In the genomic region with DNA sequence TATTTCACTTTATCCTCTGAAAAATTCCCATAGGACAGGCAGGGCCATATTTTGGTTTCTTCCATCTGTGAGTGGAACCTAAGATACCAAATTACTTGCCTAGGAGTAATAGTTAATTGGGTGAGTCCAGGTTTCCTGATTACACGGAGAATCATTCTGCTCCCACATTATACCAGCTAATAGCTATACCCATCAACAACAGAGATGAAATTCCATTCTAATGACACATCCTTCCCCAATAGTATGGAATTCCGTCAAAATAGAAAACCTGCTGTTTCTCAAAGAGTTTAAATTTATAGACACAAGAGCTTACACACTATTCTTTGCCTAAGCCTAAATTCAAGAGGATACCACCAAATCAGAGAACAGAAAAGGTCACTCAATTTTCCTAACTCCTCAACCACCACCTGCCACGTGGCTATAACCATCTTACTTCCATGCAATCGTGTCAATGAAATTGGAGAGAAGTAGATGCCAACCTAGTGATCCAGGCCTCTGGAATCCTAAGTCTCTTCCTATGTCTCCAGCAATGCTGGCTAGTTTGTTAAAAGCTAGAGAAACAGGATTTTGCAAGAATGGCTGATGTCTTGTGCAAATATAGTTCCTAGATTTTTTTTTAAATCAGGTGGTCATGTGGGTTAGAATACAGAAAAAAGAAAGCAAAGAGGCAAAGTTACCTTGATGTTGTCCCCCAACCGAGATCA, we compare ENCODE assay signal across 24 cellular contexts. TPM values are rescaled to one million over a fixed set of nuclear protein-coding genes. Genes with fewer than 3 reads are reported as not detected.
DNase-seq lines count a peak whose midpoint lies in the region; ATAC-seq and TF ChIP-seq lines count a peak whose summit lies in the region.
"Had no signal": no experiment of that assay in that cellular context is flagged by ENCODE, and none has a peak within 500 bp of the region (broad histone marks: within the 10 kb centered on the region; RNA-seq: fewer than 3 reads in every experiment).

No MANE protein-coding gene starts in this region.

- H3K4me2 ChIP-seq in SK-N-SH (no peak overlapping the region), mesenchymal stem cell (ENCODE audit: low read length, poor library complexity, severe bottlenecking) (no peak overlapping the region)
- H3K4me2 ChIP-seq: BLaER1, KMS-11 had no signal

- peaks cover 17% of the 10 kb centered on the region for H3K4me1 Mint-ChIP-seq in CD8-positive, alpha-beta T cell (ENCODE audit: low read depth)

- no peak overlapping the region for H2AK5ac ChIP-seq in mesenchymal stem cell (ENCODE audit: low read length, severe bottlenecking)

- no peak overlapping the region for H3K27ac Mint-ChIP-seq in activated naive CD4-positive, alpha-beta T cell treated with anti-CD3 and anti-CD28 coated beads, Interleukin-2, amount 50 U/mL, for 72 hours
- no peak overlapping the region for H3K27ac Mint-ChIP-seq in CD8-positive, alpha-beta T cell
- H3K27ac Mint-ChIP-seq: CD4-positive, CD25-positive, alpha-beta regulatory T cell had no signal

- WGBS in SK-N-SH (ENCODE audit: low lambda C conversion rate): 68% methylated on average over 5 of the region's 5 CpGs
- WGBS in mesenchymal stem cell: 77% methylated on average over 4 of the region's 5 CpGs

- no peak for TF ChIP-seq EP300 in SK-N-SH (IDR thresholded peaks at IDR 0.05; ENCODE audit: borderline replicate concordance in 1 of 2, low read depth in 1 of 2, low read length in 1 of 2)

- H3K9me3 Mint-ChIP-seq in activated naive CD4-positive, alpha-beta T cell treated with anti-CD3 and anti-CD28 coated beads, Interleukin-2, amount 50 U/mL, for 72 hours: no peaks in the 10 kb centered on the region
- no peaks in the 10 kb centered on the region for H3K9me3 Mint-ChIP-seq in CD8-positive, alpha-beta T cell

- H3K27me3 ChIP-seq in SK-N-SH (ENCODE audit: insufficient read depth) (no peaks in the 10 kb centered on the region), mesenchymal stem cell (ENCODE audit: control insufficient read depth in 1 of 2, insufficient read depth in 1 of 2, low read length in 2 of 2) (no peaks in the 10 kb centered on the region)
- H3K27me3 ChIP-seq in CD8-positive, alpha-beta T cell (ENCODE audit: insufficient read depth, low read length): no peaks in the 10 kb centered on the region
- H3K27me3 ChIP-seq: BLaER1 had no signal

- H3K4me3 ChIP-seq in AG10803 (ENCODE audit: low read length) (no peak overlapping the region), SK-N-SH (ENCODE audit: low read depth in 2 of 2, low read length in 1 of 2) (no peak overlapping the region), mesenchymal stem cell (ENCODE audit: insufficient read depth in 1 of 2, low read depth in 1 of 2, low read length in 2 of 2) (no peak overlapping the region)
- H3K4me3 ChIP-seq in CD8-positive, alpha-beta T cell (ENCODE audit: low read depth, low read length): no peak overlapping the region
- H3K4me3 ChIP-seq: BLaER1, GM12878 had no signal

- no peak overlapping the region for H2BK12ac ChIP-seq in mesenchymal stem cell (ENCODE audit: low read length in 2 of 2)

- H2AFZ ChIP-seq in SK-N-SH (ENCODE audit: low read depth) (no peak overlapping the region), mesenchymal stem cell (ENCODE audit: low read depth, low read length) (no peak overlapping the region)

- CTCF ChIA-PET in SK-N-SH (lab: Yijun Ruan, JAX): interaction anchor here (1.2 to 3.7 kb wide), 6 partner anchors 12 to 314 kb away, joined by 3 to 16 read pairs (median 5); no protein-coding TSS in a partner anchor
- CTCF ChIA-PET in CD8-positive, alpha-beta T cell (lab: Charles Lee): interaction anchor here (0.8 to 5.8 kb wide), 5 partner anchors 13 to 248 kb away, joined by 3 to 25 read pairs (median 6); no protein-coding TSS in a partner anchor

- intact Hi-C loops in CD8-positive, alpha-beta T cell (cut with DNase I, micrococcal nuclease): no loop called here

- no peak overlapping the region for H4K8ac ChIP-seq in mesenchymal stem cell (ENCODE audit: low read length)

- no peaks in the 10 kb centered on the region for H3K9me3 ChIP-seq in SK-N-SH
- no peaks in the 10 kb centered on the region for H3K9me3 ChIP-seq in mesenchymal stem cell (ENCODE audit: control insufficient read depth, low read length)
- no peaks in the 10 kb centered on the region for H3K9me3 ChIP-seq in CD8-positive, alpha-beta T cell (ENCODE audit: low read length)
- H3K9me3 ChIP-seq: BLaER1 had no signal

- peaks cover 9% of the 10 kb centered on the region for H3F3A ChIP-seq in SK-N-SH (replicated peaks; ENCODE audit: insufficient read depth)

- peak overlapping the region in 1 of 2 experiments; percentile 4; a peak in 1 of 4 replicates for H3K27ac ChIP-seq in SK-N-SH (ENCODE audit: low read depth in 2 of 2, low read length in 1 of 2)
- H3K27ac ChIP-seq in mesenchymal stem cell (ENCODE audit: low read length, poor library complexity, severe bottlenecking): peak overlapping the region; percentile 18
- H3K27ac ChIP-seq in CD8-positive, alpha-beta T cell (ENCODE audit: low read depth, low read length): no peak overlapping the region
- H3K27ac ChIP-seq: BLaER1, KMS-11, RWPE1 had no signal

- no peak overlapping the region for H3K14ac ChIP-seq in mesenchymal stem cell (ENCODE audit: low read length in 2 of 2)

- H2BK15ac ChIP-seq in mesenchymal stem cell (ENCODE audit: low read depth, poor library complexity, severe bottlenecking): no peak overlapping the region

- H3K36me3 Mint-ChIP-seq in activated naive CD4-positive, alpha-beta T cell treated with anti-CD3 and anti-CD28 coated beads, Interleukin-2, amount 50 U/mL, for 72 hours: peaks cover 10 to 22% of the 10 kb centered on the region in 2 donors
- peaks cover 81% of the 10 kb centered on the region for H3K36me3 Mint-ChIP-seq in CD8-positive, alpha-beta T cell

- H3K9ac ChIP-seq in SK-N-SH (no peak overlapping the region), mesenchymal stem cell (ENCODE audit: low read length) (no peak overlapping the region)
- H3K9ac ChIP-seq: BLaER1, KMS-11 had no signal

- no peak overlapping the region for H3K4ac ChIP-seq in mesenchymal stem cell (ENCODE audit: low read depth in 1 of 2, low read length in 2 of 2)

- ATAC-seq in activated naive CD4-positive, alpha-beta T cell treated with anti-CD3 and anti-CD28 coated beads, Interleukin-2, amount 50 U/mL, for 72 hours: no peak
- ATAC-seq in GM21367 (IDR thresholded peaks at IDR 0.05; ENCODE audit: unreplicated experiment): no peak
- ATAC-seq in CD8-positive, alpha-beta T cell: no peak
- ATAC-seq: GM12878, HCT116, Panc1 had no signal

- peaks cover 4% of the 10 kb centered on the region for H3K79me1 ChIP-seq in mesenchymal stem cell (replicated peaks; ENCODE audit: low read length, poor library complexity, severe bottlenecking)

- POLR2A ChIA-PET in SK-N-SH (lab: Yijun Ruan, JAX): no interaction called here
- POLR2A ChIA-PET in CD8-positive, alpha-beta T cell (lab: Charles Lee): interaction anchor here (0.6 to 0.7 kb wide), 2 partner anchors 31 to 412 kb away, joined by 3 to 4 read pairs; no protein-coding TSS in a partner anchor

- TF ChIP-seq RAD21 in SK-N-SH (IDR thresholded peaks at IDR 0.05; ENCODE audit: low read length): no peak

- no peak overlapping the region for H4K91ac ChIP-seq in mesenchymal stem cell (ENCODE audit: low read length)

- H3K4me1 ChIP-seq in SK-N-SH (ENCODE audit: control insufficient read depth in 1 of 2, insufficient read depth in 2 of 2, low read depth in 1 of 2, low read length in 1 of 2) (peaks cover under 1 to 3% of the 10 kb centered on the region in 2 experiments; a peak in 1 of 4 replicates), mesenchymal stem cell (ENCODE audit: control insufficient read depth, insufficient read depth, low read depth, low read length) (no peaks in the 10 kb centered on the region)
- peaks cover 7% of the 10 kb centered on the region for H3K4me1 ChIP-seq in CD8-positive, alpha-beta T cell (ENCODE audit: insufficient read depth, low read length)

- TF ChIP-seq CTCF in AG10803 (conservative IDR thresholded peaks at IDR 0.05; ENCODE audit: low read length) (no peak), SK-N-SH (IDR thresholded peaks at IDR 0.05) (no peak)
- no peak for TF ChIP-seq CTCF in CD8-positive, alpha-beta T cell (IDR thresholded peaks at IDR 0.05)

- DNase-seq in AG10803 (ENCODE audit: low read depth): peak; percentile 27
- peak; percentile 42 for DNase-seq in HS-27A (ENCODE audit: low read depth)
- no peak for DNase-seq in SK-N-SH
- no peak for DNase-seq in mesenchymal stem cell
- DNase-seq in activated naive CD4-positive, alpha-beta T cell treated with anti-CD3 and anti-CD28 coated beads, Interleukin-2, amount 50 U/mL, for 72 hours (ENCODE audit: low spot score in 2 of 2): no peak
- DNase-seq in CD8-positive, alpha-beta T cell: no peak
- DNase-seq in mesenteric fat pad (ENCODE audit: low spot score): no peak
- DNase-seq: 8988T; CD4-positive, CD25-positive, alpha-beta regulatory T cell; GDM1; MM.1S; NCI-H1417; NCI-H1694; NCI-H2029 treated with DMSO at 0.1 percent for 48 hours; NCI-H526 treated with DMSO at 0.1 percent for 48 hours; SHP77 had no signal

- H3K79me2 ChIP-seq in SK-N-SH (ENCODE audit: insufficient read depth): peaks cover 12% of the 10 kb centered on the region; the same call in 1 of the 2 replicates

- H4K20me1 ChIP-seq in SK-N-SH (ENCODE audit: insufficient read depth): no peaks in the 10 kb centered on the region
- H4K20me1 ChIP-seq: BLaER1 had no signal

- H2BK5ac ChIP-seq in mesenchymal stem cell (ENCODE audit: low read depth, low read length, poor library complexity, severe bottlenecking): no peak overlapping the region

- no peak overlapping the region for H2BK120ac ChIP-seq in mesenchymal stem cell (ENCODE audit: low read depth, low read length)

- no peak overlapping the region for H3K23ac ChIP-seq in mesenchymal stem cell (ENCODE audit: low read length in 2 of 2)

- H3K36me3 ChIP-seq in SK-N-SH (replicated peaks in 1 of 2; ENCODE audit: control insufficient read depth in 1 of 2, insufficient read depth in 2 of 2, low read length in 1 of 2): peaks cover 34 to 43% of the 10 kb centered on the region in 2 experiments
- peaks cover 17 to 70% of the 10 kb centered on the region in 2 experiments for H3K36me3 ChIP-seq in mesenchymal stem cell (ENCODE audit: control insufficient read depth in 1 of 2, insufficient read depth in 2 of 2, low read depth in 1 of 2, low read length in 2 of 2)
- peaks cover 12% of the 10 kb centered on the region for H3K36me3 ChIP-seq in CD8-positive, alpha-beta T cell (ENCODE audit: insufficient read depth, low read length)

- no peaks in the 10 kb centered on the region for H3K27me3 Mint-ChIP-seq in CD8-positive, alpha-beta T cell (ENCODE audit: low read depth)
- H3K27me3 Mint-ChIP-seq: CD4-positive, CD25-positive, alpha-beta regulatory T cell; IgD-negative memory B cell had no signal

- H3K9me2 ChIP-seq in SK-N-SH: no peaks in the 10 kb centered on the region

- no peak overlapping the region for H3K18ac ChIP-seq in mesenchymal stem cell (ENCODE audit: low read depth in 1 of 2, low read length in 2 of 2)

- H3K4me3 Mint-ChIP-seq in CD8-positive, alpha-beta T cell: no peak overlapping the region
- H3K4me3 Mint-ChIP-seq: CD4-positive, CD25-positive, alpha-beta regulatory T cell; IgD-negative memory B cell had no signal

RNA-seq across cellular contexts. Expression of a gene that starts 6.2 kb away (rescaled TPM):
- 26.0 and 37.6 TPM in 2 replicates for polyA plus RNA-seq in SK-N-SH (2012; rRNA removed)
- 37.4 and 38.5 TPM in 2 replicates for polyA plus RNA-seq in SK-N-SH (2012; cell fraction: cytosol; rRNA removed)
- polyA plus RNA-seq in SK-N-SH (2012; cell fraction: nucleus; rRNA removed): 11.1 and 21.7 TPM in 2 replicates
- 104 TPM for polyA plus RNA-seq in mesenchymal stem cell (2013, experiment 1 of 2)
- 107 TPM for polyA plus RNA-seq in mesenchymal stem cell (2013, experiment 2 of 2)
- total RNA-seq in activated naive CD4-positive, alpha-beta T cell treated with anti-CD3 and anti-CD28 coated beads, Interleukin-2, amount 50 U/mL, for 72 hours: 10 to 100 TPM; 81.8 to 84.1 TPM
- total RNA-seq in CD8-positive, alpha-beta T cell: 10 to 100 TPM; 32.2 to 34.2 TPM
- 94.0 TPM for total RNA-seq in mesenteric fat pad

RNA-seq across cellular contexts. Expression of a gene that starts 50.3 kb away (rescaled TPM):
- 244 and 330 TPM in 2 replicates for polyA plus RNA-seq in SK-N-SH (2012; rRNA removed)
- polyA plus RNA-seq in SK-N-SH (2012; cell fraction: cytosol; rRNA removed): 301 and 309 TPM in 2 replicates
- 130 and 274 TPM in 2 replicates for polyA plus RNA-seq in SK-N-SH (2012; cell fraction: nucleus; rRNA removed)
- polyA plus RNA-seq in mesenchymal stem cell (2013, experiment 1 of 2): 483 TPM
- polyA plus RNA-seq in mesenchymal stem cell (2013, experiment 2 of 2): 482 TPM
- 100 to 1,000 TPM; 578 to 634 TPM for total RNA-seq in activated naive CD4-positive, alpha-beta T cell treated with anti-CD3 and anti-CD28 coated beads, Interleukin-2, amount 50 U/mL, for 72 hours
- total RNA-seq in CD8-positive, alpha-beta T cell: 100 to 1,000 TPM; 123 to 126 TPM
- 381 TPM for total RNA-seq in mesenteric fat pad

Comparison
In these comparisons a context has a peak if more than half of its experiments do, and no peak if none do; other contexts are left out.
1. DNase-seq: peak in AG10803 (single experiment) and HS-27A (single experiment); none in SK-N-SH (single experiment), mesenchymal stem cell (single experiment), activated naive CD4-positive, alpha-beta T cell treated with anti-CD3 and anti-CD28 coated beads, Interleukin-2, amount 50 U/mL, for 72 hours (0 of 2), CD8-positive, alpha-beta T cell (0 of 7) and mesenteric fat pad (single experiment).